In the genomic region with DNA sequence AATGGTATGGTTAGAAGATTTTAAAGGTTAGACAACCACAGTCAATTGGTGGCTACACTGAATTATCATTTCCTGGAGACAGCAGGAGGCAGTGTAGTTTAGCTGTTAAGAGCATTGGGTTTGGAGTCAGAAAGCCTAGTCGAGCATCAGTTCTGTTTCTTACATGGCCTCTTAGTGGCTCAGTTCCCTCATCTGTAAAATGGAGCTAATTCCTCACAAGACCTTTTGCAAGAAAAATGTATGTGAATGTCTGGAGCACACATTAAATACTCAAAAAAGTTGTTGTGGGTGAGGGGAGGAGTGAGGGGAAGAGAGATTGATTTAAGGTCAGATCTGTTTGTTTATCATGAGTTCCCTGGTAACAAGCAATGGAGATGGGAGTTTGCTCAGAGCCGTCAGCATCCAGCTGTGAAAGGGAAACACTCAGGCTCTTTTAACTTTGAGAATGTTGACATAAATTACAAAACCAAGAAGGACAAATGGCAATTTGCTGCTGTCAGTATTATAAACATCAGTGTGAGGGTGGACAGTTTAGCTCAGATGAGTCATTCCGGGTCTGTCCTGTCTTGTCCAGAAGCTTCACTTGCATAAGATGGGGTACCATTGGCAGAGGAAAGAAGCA, we compare ENCODE assay signal across 8 cellular contexts.
DNase-seq lines count a peak whose midpoint lies in the region; ATAC-seq and TF ChIP-seq lines count a peak whose summit lies in the region.

No MANE protein-coding gene starts in this region.

- ATAC-seq in HG03175 (IDR thresholded peaks at IDR 0.05; ENCODE audit: unreplicated experiment) (peak; percentile 43), HG03108 (IDR thresholded peaks at IDR 0.05; ENCODE audit: unreplicated experiment) (no peak), GM19395 (IDR thresholded peaks at IDR 0.05; ENCODE audit: unreplicated experiment) (no peak)

- H3K27ac ChIP-seq in substantia nigra (ENCODE audit: low read depth, low read length, poor library complexity, severe bottlenecking), result peak overlapping the region; percentile 83

- DNase-seq in glomerular visceral epithelial cell (ENCODE audit: extremely low spot score) (peak; percentile 78), substantia nigra (lab: John Stamatoyannopoulos, UW) (no peak), LoVo (ENCODE audit: low spot score) (no peak)
- no peak for DNase-seq in activated naive CD4-positive, alpha-beta T cell (lab: John Stamatoyannopoulos, UW)

TF ChIP-seq in PFSK-1, 5 proteins besides CTCF, POLR2A, EP300 and RAD21:
- TF ChIP-seq SIN3A (IDR thresholded peaks at IDR 0.05; ENCODE audit: borderline replicate concordance, insufficient read depth, low read length) (peak; percentile 76; the same call in 1 of the 2 replicates), FOXP2 (optimal IDR thresholded peaks at IDR 0.05; ENCODE audit: borderline replicate concordance, extremely low read depth, extremely low read length, insufficient read depth) (no peak), POLR2AphosphoS5 (IDR thresholded peaks at IDR 0.05; ENCODE audit: low read depth, low read length) (no peak)
- TF ChIP-seq, protein P1, sequence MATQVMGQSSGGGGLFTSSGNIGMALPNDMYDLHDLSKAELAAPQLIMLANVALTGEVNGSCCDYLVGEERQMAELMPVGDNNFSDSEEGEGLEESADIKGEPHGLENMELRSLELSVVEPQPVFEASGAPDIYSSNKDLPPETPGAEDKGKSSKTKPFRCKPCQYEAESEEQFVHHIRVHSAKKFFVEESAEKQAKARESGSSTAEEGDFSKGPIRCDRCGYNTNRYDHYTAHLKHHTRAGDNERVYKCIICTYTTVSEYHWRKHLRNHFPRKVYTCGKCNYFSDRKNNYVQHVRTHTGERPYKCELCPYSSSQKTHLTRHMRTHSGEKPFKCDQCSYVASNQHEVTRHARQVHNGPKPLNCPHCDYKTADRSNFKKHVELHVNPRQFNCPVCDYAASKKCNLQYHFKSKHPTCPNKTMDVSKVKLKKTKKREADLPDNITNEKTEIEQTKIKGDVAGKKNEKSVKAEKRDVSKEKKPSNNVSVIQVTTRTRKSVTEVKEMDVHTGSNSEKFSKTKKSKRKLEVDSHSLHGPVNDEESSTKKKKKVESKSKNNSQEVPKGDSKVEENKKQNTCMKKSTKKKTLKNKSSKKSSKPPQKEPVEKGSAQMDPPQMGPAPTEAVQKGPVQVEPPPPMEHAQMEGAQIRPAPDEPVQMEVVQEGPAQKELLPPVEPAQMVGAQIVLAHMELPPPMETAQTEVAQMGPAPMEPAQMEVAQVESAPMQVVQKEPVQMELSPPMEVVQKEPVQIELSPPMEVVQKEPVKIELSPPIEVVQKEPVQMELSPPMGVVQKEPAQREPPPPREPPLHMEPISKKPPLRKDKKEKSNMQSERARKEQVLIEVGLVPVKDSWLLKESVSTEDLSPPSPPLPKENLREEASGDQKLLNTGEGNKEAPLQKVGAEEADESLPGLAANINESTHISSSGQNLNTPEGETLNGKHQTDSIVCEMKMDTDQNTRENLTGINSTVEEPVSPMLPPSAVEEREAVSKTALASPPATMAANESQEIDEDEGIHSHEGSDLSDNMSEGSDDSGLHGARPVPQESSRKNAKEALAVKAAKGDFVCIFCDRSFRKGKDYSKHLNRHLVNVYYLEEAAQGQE (IDR thresholded peaks at IDR 0.05; ENCODE audit: insufficient read depth in 1 of 2, low read depth in 2 of 2, low read length in 2 of 2), result no peak
